In the genomic region with DNA sequence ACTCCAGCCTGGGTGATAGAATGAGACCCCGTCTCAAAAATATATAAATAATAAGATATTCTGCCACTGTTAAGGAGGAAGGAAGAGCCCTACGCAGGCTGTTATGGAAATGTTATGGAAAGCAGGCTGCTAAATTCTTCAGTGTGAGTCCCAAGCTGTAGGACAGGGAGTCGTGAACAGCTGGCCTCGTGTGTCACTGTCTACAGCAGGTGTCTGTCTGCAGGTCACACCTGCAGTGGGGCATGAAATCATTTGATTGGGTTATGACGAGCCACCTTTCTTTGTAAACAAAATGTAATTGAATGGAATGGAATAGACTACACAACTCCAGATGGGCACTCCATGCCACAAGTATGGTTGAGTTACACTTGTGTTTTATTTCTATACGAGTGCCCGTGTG, we compare ENCODE assay signal across 16 cellular contexts. TPM values are rescaled to one million over a fixed set of nuclear protein-coding genes. Genes with fewer than 3 reads are reported as not detected.
DNase-seq lines count a peak whose midpoint lies in the region; ATAC-seq and TF ChIP-seq lines count a peak whose summit lies in the region.
"Had no signal": no experiment of that assay in that cellular context is flagged by ENCODE, and none has a peak within 500 bp of the region (broad histone marks: within the 10 kb centered on the region; RNA-seq: fewer than 3 reads in every experiment).

No MANE protein-coding gene starts in this region.

- peak; percentile 84 for DNase-seq in COLO668 (lab: John Stamatoyannopoulos, UW; ENCODE audit: unreplicated experiment)
- peak; percentile 99 for DNase-seq in NCI-H2171 treated with DMSO at 0.1 percent for 48 hours (lab: John Stamatoyannopoulos, UW)
- no peak for DNase-seq in WTC11 (ENCODE audit: low spot score)
- DNase-seq in effector memory CD4-positive, alpha-beta T cell: no peak
- no peak for DNase-seq in foreskin keratinocyte
- DNase-seq: activated CD8-positive, alpha-beta T cell treated with anti-CD3 and anti-CD28 coated beads for 36 hours; CD8-positive, alpha-beta memory T cell; head of caudate nucleus; kidney; MG63 had no signal

- H3K27ac ChIP-seq in effector memory CD4-positive, alpha-beta T cell (ENCODE audit: insufficient read depth, low read length, poor library complexity, severe bottlenecking): no peak overlapping the region
- no peak overlapping the region for H3K27ac ChIP-seq in foreskin keratinocyte
- H3K27ac ChIP-seq: cardiac muscle cell, ovary had no signal

- no peaks in the 10 kb centered on the region for H3K36me3 ChIP-seq in effector memory CD4-positive, alpha-beta T cell (ENCODE audit: control insufficient read depth, insufficient read depth, low read length)
- H3K36me3 ChIP-seq: cardiac muscle cell, MG63, ovary had no signal

- no peaks in the 10 kb centered on the region; the same call in 1 of the 2 replicates for H3K27me3 Mint-ChIP-seq in WTC11 (ENCODE audit: low read depth)
- H3K27me3 Mint-ChIP-seq: activated CD8-positive, alpha-beta T cell treated with anti-CD3 and anti-CD28 coated beads for 36 hours; CD8-positive, alpha-beta memory T cell had no signal

- no peak for TF ChIP-seq RAD21 in Ishikawa (IDR thresholded peaks at IDR 0.05; ENCODE audit: low read depth)

- H3K4me1 ChIP-seq in effector memory CD4-positive, alpha-beta T cell (ENCODE audit: control insufficient read depth, insufficient read depth, low read length, poor library complexity, severe bottlenecking): no peaks in the 10 kb centered on the region
- no peaks in the 10 kb centered on the region for H3K4me1 ChIP-seq in foreskin keratinocyte

- no peak overlapping the region for H3K4me3 Mint-ChIP-seq in WTC11
- H3K4me3 Mint-ChIP-seq: activated CD8-positive, alpha-beta T cell treated with anti-CD3 and anti-CD28 coated beads for 36 hours; CD8-positive, alpha-beta memory T cell had no signal

- H3K27me3 ChIP-seq in effector memory CD4-positive, alpha-beta T cell (replicated peaks; ENCODE audit: control insufficient read depth, insufficient read depth, low read length, poor library complexity, severe bottlenecking): no peaks in the 10 kb centered on the region
- H3K27me3 ChIP-seq in foreskin keratinocyte: no peaks in the 10 kb centered on the region
- H3K27me3 ChIP-seq: cardiac muscle cell, MG63, ovary had no signal

- CTCF ChIA-PET in WTC11 (lab: Charles Lee): interaction anchor here (1.2 to 1.7 kb wide), 2 partner anchors 38 to 206 kb away, joined by 3 read pairs; no protein-coding TSS in a partner anchor

- no peaks in the 10 kb centered on the region for H3K36me3 Mint-ChIP-seq in WTC11

- peak overlapping the region; percentile 36; the same call in 1 of the 2 replicates for H3K27ac Mint-ChIP-seq in WTC11
- H3K27ac Mint-ChIP-seq: activated CD8-positive, alpha-beta T cell treated with anti-CD3 and anti-CD28 coated beads for 36 hours; CD8-positive, alpha-beta memory T cell had no signal

- TF ChIP-seq CTCF in WTC11 (IDR thresholded peaks at IDR 0.05): no peak
- TF ChIP-seq CTCF in foreskin keratinocyte (conservative IDR thresholded peaks at IDR 0.05): no peak

- TF ChIP-seq EP300 in Ishikawa (IDR thresholded peaks at IDR 0.05; ENCODE audit: borderline replicate concordance): no peak

- no peaks in the 10 kb centered on the region for H3K9me3 ChIP-seq in effector memory CD4-positive, alpha-beta T cell (ENCODE audit: control insufficient read depth, low read length)
- H3K9me3 ChIP-seq: MG63, ovary had no signal

- ATAC-seq in WTC11 (no peak), HG03378 (IDR thresholded peaks at IDR 0.05; ENCODE audit: unreplicated experiment) (no peak), HG02870 (IDR thresholded peaks at IDR 0.05; ENCODE audit: unreplicated experiment) (no peak), foreskin keratinocyte (no peak)
- ATAC-seq: activated CD8-positive, alpha-beta T cell treated with anti-CD3 and anti-CD28 coated beads for 36 hours; sciatic nerve had no signal

- POLR2A ChIA-PET in WTC11 (lab: Charles Lee): interaction anchor here (1.0 to 1.7 kb wide), 2 partner anchors 13 to 21 kb away, joined by 3 read pairs; no protein-coding TSS in a partner anchor

- no peak overlapping the region for H3K4me3 ChIP-seq in effector memory CD4-positive, alpha-beta T cell (ENCODE audit: insufficient read depth, low read depth, low read length, poor library complexity, severe bottlenecking)
- H3K4me3 ChIP-seq: cardiac muscle cell, MG63, ovary had no signal

- H3K4me1 Mint-ChIP-seq in WTC11: peaks cover 31% of the 10 kb centered on the region

- H3K9me3 Mint-ChIP-seq in WTC11: no peaks in the 10 kb centered on the region
- H3K9me3 Mint-ChIP-seq: activated CD8-positive, alpha-beta T cell treated with anti-CD3 and anti-CD28 coated beads for 36 hours; CD8-positive, alpha-beta memory T cell had no signal

TF ChIP-seq in Ishikawa, 13 proteins besides CTCF, POLR2A, EP300 and RAD21:
- TF ChIP-seq, protein P1, sequence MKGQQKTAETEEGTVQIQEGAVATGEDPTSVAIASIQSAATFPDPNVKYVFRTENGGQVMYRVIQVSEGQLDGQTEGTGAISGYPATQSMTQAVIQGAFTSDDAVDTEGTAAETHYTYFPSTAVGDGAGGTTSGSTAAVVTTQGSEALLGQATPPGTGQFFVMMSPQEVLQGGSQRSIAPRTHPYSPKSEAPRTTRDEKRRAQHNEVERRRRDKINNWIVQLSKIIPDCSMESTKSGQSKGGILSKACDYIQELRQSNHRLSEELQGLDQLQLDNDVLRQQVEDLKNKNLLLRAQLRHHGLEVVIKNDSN (IDR thresholded peaks at IDR 0.05): no peak
- TF ChIP-seq, protein P2, sequence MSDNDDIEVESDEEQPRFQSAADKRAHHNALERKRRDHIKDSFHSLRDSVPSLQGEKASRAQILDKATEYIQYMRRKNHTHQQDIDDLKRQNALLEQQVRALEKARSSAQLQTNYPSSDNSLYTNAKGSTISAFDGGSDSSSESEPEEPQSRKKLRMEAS (IDR thresholded peaks at IDR 0.05): peak; percentile 62

TF ChIP-seq in WTC11, 78 proteins besides CTCF, POLR2A, EP300 and RAD21:
- no peak for TF ChIP-seq TCF7 (CRISPR knock-in tag; IDR thresholded peaks at IDR 0.05; ENCODE audit: low read depth)
- TF ChIP-seq HMGXB4 (CRISPR knock-in tag; IDR thresholded peaks at IDR 0.05): no peak
- TF ChIP-seq, protein P3, sequence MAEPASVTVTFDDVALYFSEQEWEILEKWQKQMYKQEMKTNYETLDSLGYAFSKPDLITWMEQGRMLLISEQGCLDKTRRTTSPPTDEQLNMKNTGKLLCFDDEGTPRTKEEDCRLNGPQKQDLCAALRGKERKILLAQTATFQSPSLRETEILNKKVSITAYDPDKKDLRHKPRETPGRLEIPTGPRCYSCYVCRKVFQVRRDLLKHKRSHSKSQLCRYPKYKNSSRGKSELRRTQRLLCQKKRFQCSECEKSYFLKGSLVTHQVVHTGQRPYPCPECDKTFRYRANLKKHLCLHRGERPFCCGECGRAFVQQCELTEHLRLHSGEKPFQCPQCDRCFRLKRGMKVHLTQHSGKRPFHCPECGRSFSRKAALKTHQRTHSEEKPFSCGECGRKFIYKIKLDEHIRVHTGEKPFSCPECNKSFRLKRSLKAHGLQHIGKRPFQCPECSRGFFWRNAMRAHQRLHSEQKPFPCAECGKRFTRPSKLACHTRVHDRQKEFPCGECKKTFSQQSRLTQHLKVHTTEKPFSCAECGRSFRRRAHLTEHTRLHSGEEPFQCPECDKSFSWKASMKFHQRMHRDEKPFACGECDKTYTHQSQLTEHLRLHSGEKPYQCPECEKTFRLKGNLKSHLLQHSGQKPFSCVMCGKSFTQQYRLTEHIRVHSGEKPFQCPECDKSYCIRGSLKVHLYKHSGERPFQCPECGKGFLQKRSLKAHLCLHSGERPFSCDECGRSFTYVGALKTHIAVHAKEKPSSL (CRISPR knock-in tag; conservative IDR thresholded peaks at IDR 0.05): no peak
- no peak for TF ChIP-seq JUN (CRISPR knock-in tag; IDR thresholded peaks at IDR 0.05)
- TF ChIP-seq, protein P2 (CRISPR knock-in tag; IDR thresholded peaks at IDR 0.05): no peak
- TF ChIP-seq CREB1 (CRISPR knock-in tag; IDR thresholded peaks at IDR 0.05): no peak
- no peak for TF ChIP-seq JAZF1 (CRISPR knock-in tag; IDR thresholded peaks at IDR 0.05)
- TF ChIP-seq, protein P4, sequence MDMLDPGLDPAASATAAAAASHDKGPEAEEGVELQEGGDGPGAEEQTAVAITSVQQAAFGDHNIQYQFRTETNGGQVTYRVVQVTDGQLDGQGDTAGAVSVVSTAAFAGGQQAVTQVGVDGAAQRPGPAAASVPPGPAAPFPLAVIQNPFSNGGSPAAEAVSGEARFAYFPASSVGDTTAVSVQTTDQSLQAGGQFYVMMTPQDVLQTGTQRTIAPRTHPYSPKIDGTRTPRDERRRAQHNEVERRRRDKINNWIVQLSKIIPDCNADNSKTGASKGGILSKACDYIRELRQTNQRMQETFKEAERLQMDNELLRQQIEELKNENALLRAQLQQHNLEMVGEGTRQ (CRISPR knock-in tag; IDR thresholded peaks at IDR 0.05): no peak
TF ChIP-seq in WTC11: peak in this region for 0.

RNA-seq across cellular contexts. Expression of gene LITAF, which starts 15.6 kb away (rescaled TPM):
- 72.4 to 77.7 TPM (median 73.0 TPM) in 3 replicates for total RNA-seq in WTC11 (2021)
- total RNA-seq in foreskin keratinocyte: 91.8 and 109 TPM in 2 replicates
- 83.9 and 86.1 TPM in 2 replicates for polyA plus RNA-seq in foreskin keratinocyte

Comparison
In these comparisons a context has a peak if more than half of its experiments do, and no peak if none do; other contexts are left out.
1. DNase-seq: peak in COLO668 (single experiment) and NCI-H2171 treated with DMSO at 0.1 percent for 48 hours (single experiment); none in WTC11 (single experiment), effector memory CD4-positive, alpha-beta T cell (0 of 3) and foreskin keratinocyte (0 of 2).